ENCODE assay signal across 1 cellular context in the genomic region with DNA sequence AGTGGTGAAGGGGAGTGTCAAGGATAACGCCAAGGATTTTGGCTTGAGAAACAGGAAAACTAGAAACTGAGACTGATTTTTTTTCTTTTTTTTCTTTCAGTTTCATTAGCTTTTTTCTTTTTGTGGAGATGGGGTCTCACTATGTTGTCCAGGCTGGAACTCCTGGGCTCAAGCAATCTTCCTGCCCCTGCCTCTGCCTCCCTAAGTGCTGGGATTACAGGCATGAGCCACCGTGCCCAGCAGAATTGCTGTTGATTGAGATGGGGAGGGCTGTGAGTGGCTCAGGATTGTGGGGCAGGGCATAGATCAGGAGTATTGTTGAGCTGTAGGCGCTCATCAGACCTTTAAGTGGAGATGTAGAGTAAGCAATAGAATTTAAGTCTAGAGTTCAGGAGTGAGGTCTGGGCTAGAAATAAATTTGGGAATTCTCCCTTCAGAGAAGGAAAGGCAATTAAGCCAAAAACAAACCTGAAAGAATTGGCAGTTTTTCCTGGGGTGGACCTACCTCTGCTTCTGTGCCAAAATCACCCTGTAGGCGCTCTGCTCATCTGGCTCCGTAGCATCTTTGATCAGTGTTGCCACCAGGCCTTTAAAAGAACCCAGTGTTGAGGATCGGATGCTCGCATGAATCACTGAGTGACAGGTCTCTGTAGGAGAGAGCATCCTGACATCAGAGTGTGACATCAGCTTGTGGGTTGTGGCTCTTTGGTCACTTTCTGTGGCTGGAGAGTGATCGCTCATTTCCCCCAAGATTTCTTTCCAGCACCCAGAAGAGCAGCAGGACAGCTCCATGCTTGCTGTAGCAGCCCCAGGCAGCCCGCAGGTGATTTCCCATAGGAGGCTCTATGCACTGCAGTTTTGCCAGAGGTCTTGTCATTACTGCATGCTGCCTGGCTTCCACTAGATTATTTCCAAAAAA.
TF ChIP-seq lines count a peak whose summit lies in the region.

No MANE protein-coding gene starts in this region.

TF ChIP-seq in GM12878, 131 proteins besides CTCF, POLR2A, EP300 and RAD21:
- TF ChIP-seq CREM (IDR thresholded peaks at IDR 0.05; ENCODE audit: low read depth), result 0 out of 2 replicates have a peak, but pooled peaks have one; percentile 38
- peak in 1 of 2 experiments; percentile 26; a peak in 1 of 4 replicates for TF ChIP-seq IKZF2 (IDR thresholded peaks at IDR 0.05)
- TF ChIP-seq, protein P1, sequence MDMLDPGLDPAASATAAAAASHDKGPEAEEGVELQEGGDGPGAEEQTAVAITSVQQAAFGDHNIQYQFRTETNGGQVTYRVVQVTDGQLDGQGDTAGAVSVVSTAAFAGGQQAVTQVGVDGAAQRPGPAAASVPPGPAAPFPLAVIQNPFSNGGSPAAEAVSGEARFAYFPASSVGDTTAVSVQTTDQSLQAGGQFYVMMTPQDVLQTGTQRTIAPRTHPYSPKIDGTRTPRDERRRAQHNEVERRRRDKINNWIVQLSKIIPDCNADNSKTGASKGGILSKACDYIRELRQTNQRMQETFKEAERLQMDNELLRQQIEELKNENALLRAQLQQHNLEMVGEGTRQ (IDR thresholded peaks at IDR 0.05; ENCODE audit: borderline replicate concordance, low read depth, low read length), result no peak
- peak; percentile 88 for TF ChIP-seq RUNX3 (IDR thresholded peaks at IDR 0.05; ENCODE audit: low read length)
- TF ChIP-seq, protein P2, sequence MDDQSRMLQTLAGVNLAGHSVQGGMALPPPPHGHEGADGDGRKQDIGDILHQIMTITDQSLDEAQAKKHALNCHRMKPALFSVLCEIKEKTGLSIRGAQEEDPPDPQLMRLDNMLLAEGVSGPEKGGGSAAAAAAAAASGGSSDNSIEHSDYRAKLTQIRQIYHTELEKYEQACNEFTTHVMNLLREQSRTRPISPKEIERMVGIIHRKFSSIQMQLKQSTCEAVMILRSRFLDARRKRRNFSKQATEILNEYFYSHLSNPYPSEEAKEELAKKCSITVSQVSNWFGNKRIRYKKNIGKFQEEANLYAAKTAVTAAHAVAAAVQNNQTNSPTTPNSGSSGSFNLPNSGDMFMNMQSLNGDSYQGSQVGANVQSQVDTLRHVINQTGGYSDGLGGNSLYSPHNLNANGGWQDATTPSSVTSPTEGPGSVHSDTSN (IDR thresholded peaks at IDR 0.05; ENCODE audit: insufficient replicate concordance, low read depth, low read length), result peak; percentile 88
- peak; percentile 49; the same call in 1 of the 2 replicates for TF ChIP-seq IKZF1 (conservative IDR thresholded peaks at IDR 0.05)
- TF ChIP-seq CREB1 (IDR thresholded peaks at IDR 0.05; ENCODE audit: low read depth), result peak; percentile 56; the same call in 1 of the 2 replicates
- peak; percentile 38; the same call in 1 of the 2 replicates for TF ChIP-seq DPF2 (IDR thresholded peaks at IDR 0.05)
- TF ChIP-seq PAX5 (IDR thresholded peaks at IDR 0.05; ENCODE audit: borderline replicate concordance, low read depth, low read length), result 0 out of 2 replicates have a peak, but pooled peaks have one; percentile 13
- no peak for TF ChIP-seq KAT2A (conservative IDR thresholded peaks at IDR 0.05; ENCODE audit: control insufficient read depth, low read depth, low read length)
- peak; percentile 17; the same call in 1 of the 2 replicates for TF ChIP-seq MTA2 (IDR thresholded peaks at IDR 0.05; ENCODE audit: low read depth)
- peak; percentile 38; the same call in 1 of the 2 replicates for TF ChIP-seq ATF7 (IDR thresholded peaks at IDR 0.05; ENCODE audit: low read depth)
- 0 out of 4 replicates have a peak, but pooled peaks of 1 of the 2 experiments have one; percentile 25 for TF ChIP-seq BHLHE40 (IDR thresholded peaks at IDR 0.05; ENCODE audit: borderline replicate concordance in 1 of 2, low read depth in 2 of 2, low read length in 1 of 2)
- TF ChIP-seq TCF3 (IDR thresholded peaks at IDR 0.05; ENCODE audit: borderline replicate concordance, insufficient read depth, low read depth, low read length), result no peak
- TF ChIP-seq, protein P3, sequence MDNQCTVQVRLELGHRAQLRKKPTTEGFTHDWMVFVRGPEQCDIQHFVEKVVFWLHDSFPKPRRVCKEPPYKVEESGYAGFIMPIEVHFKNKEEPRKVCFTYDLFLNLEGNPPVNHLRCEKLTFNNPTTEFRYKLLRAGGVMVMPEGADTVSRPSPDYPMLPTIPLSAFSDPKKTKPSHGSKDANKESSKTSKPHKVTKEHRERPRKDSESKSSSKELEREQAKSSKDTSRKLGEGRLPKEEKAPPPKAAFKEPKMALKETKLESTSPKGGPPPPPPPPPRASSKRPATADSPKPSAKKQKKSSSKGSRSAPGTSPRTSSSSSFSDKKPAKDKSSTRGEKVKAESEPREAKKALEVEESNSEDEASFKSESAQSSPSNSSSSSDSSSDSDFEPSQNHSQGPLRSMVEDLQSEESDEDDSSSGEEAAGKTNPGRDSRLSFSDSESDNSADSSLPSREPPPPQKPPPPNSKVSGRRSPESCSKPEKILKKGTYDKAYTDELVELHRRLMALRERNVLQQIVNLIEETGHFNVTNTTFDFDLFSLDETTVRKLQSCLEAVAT (IDR thresholded peaks at IDR 0.05), result peak; percentile 60; the same call in 1 of the 2 replicates
- TF ChIP-seq SREBF2 (IDR thresholded peaks at IDR 0.05; ENCODE audit: low read length), result no peak
- TF ChIP-seq, protein P4, sequence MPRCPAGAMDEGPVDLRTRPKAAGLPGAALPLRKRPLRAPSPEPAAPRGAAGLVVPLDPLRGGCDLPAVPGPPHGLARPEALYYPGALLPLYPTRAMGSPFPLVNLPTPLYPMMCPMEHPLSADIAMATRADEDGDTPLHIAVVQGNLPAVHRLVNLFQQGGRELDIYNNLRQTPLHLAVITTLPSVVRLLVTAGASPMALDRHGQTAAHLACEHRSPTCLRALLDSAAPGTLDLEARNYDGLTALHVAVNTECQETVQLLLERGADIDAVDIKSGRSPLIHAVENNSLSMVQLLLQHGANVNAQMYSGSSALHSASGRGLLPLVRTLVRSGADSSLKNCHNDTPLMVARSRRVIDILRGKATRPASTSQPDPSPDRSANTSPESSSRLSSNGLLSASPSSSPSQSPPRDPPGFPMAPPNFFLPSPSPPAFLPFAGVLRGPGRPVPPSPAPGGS (IDR thresholded peaks at IDR 0.05; ENCODE audit: borderline replicate concordance, insufficient read depth, low read depth, low read length, poor library complexity, severe bottlenecking), result no peak
- peak; percentile 64 for TF ChIP-seq EED (IDR thresholded peaks at IDR 0.05; ENCODE audit: low read depth)
- TF ChIP-seq, protein P5, sequence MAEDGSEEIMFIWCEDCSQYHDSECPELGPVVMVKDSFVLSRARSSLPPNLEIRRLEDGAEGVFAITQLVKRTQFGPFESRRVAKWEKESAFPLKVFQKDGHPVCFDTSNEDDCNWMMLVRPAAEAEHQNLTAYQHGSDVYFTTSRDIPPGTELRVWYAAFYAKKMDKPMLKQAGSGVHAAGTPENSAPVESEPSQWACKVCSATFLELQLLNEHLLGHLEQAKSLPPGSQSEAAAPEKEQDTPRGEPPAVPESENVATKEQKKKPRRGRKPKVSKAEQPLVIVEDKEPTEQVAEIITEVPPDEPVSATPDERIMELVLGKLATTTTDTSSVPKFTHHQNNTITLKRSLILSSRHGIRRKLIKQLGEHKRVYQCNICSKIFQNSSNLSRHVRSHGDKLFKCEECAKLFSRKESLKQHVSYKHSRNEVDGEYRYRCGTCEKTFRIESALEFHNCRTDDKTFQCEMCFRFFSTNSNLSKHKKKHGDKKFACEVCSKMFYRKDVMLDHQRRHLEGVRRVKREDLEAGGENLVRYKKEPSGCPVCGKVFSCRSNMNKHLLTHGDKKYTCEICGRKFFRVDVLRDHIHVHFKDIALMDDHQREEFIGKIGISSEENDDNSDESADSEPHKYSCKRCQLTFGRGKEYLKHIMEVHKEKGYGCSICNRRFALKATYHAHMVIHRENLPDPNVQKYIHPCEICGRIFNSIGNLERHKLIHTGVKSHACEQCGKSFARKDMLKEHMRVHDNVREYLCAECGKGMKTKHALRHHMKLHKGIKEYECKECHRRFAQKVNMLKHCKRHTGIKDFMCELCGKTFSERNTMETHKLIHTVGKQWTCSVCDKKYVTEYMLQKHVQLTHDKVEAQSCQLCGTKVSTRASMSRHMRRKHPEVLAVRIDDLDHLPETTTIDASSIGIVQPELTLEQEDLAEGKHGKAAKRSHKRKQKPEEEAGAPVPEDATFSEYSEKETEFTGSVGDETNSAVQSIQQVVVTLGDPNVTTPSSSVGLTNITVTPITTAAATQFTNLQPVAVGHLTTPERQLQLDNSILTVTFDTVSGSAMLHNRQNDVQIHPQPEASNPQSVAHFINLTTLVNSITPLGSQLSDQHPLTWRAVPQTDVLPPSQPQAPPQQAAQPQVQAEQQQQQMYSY (CRISPR knock-in tag; IDR thresholded peaks at IDR 0.05), result no peak
- TF ChIP-seq, protein P6, sequence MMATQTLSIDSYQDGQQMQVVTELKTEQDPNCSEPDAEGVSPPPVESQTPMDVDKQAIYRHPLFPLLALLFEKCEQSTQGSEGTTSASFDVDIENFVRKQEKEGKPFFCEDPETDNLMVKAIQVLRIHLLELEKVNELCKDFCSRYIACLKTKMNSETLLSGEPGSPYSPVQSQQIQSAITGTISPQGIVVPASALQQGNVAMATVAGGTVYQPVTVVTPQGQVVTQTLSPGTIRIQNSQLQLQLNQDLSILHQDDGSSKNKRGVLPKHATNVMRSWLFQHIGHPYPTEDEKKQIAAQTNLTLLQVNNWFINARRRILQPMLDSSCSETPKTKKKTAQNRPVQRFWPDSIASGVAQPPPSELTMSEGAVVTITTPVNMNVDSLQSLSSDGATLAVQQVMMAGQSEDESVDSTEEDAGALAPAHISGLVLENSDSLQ (IDR thresholded peaks at IDR 0.05), result peak; percentile 92
